ENCODE assay signal across 38 cellular contexts in genomic region chr16:84031556-84031955, GRCh38. TPM values are rescaled to one million over a fixed set of nuclear protein-coding genes. Genes with fewer than 3 reads are reported as not detected.
"Had no signal": no experiment of that assay in that cellular context is flagged by ENCODE, and none has a peak within 500 bp of the region (broad histone marks: within the 10 kb centered on the region; RNA-seq: fewer than 3 reads in every experiment).

No MANE protein-coding gene starts in this region.

- H3K4me2 ChIP-seq: KMS-11 had no signal

- H3K27me3 ChIP-seq: cardiac muscle cell had no signal

- H3K36me3 ChIP-seq: cardiac muscle cell had no signal

- DNase-seq: activated B cell treated with CpG ODN at 0.5 μM for 24 hours; activated CD4-positive, alpha-beta T cell treated with anti-CD3 and anti-CD28 coated beads, Interleukin-2, amount 10 ng/mL, durations not matched to agents 24 days and 14 days; activated CD4-positive, alpha-beta T cell treated with anti-CD3 and anti-CD28 coated beads, Interleukin-2, amount 50 U/mL, for 4 hours; activated CD8-positive, alpha-beta T cell treated with anti-CD3 and anti-CD28 coated beads for 36 hours; activated effector memory CD4-positive, alpha-beta T cell treated with anti-CD3 and anti-CD28 coated beads, Interleukin-2, amount 50 U/mL, for 16 hours; activated naive CD4-positive, alpha-beta T cell; activated naive CD4-positive, alpha-beta T cell treated with anti-CD3 and anti-CD28 coated beads, Interleukin-2, amount 50 U/mL, for 16 hours; activated naive CD8-positive, alpha-beta T cell treated with anti-CD3 and anti-CD28 coated beads for 36 hours; activated T-cell treated with anti-CD3 and anti-CD28 coated beads, Interleukin-2, amount 50 U/mL, for 1 hour; activated T-cell treated with anti-CD3 and anti-CD28 coated beads, Interleukin-2, amount 50 U/mL, for 72 hours; amniotic stem cell; aorta; MM.1S; MV-4-11; NCI-H1092; NCI-H1417; NCI-H146; NCI-H187; NCI-H2029 treated with DMSO at 0.1 percent for 48 hours; NCI-H2107; NCI-H2171; NCI-H510A; NCI-H526; NCI-H748 treated with DMSO at 0.1 percent for 48 hours; NK-92 treated with Interleukin-12 subunit alpha and Interleukin-12 subunit beta, amount 100 ng/mL, for 24 hours; OCI-M1; Right ventricle myocardium superior; SW 1271; T-helper 1 cell; T-helper 2 cell; T-helper 9 cell had no signal

- H3K9ac ChIP-seq: KMS-11 had no signal

- H3K27ac Mint-ChIP-seq: activated B cell treated with CpG ODN at 0.5 μM for 24 hours; activated CD4-positive, alpha-beta T cell treated with anti-CD3 and anti-CD28 coated beads, Interleukin-2, amount 10 ng/mL, durations not matched to agents 24 days and 14 days; activated CD8-positive, alpha-beta T cell treated with anti-CD3 and anti-CD28 coated beads for 36 hours; activated naive CD8-positive, alpha-beta T cell treated with anti-CD3 and anti-CD28 coated beads for 36 hours; activated T-cell treated with anti-CD3 and anti-CD28 coated beads, Interleukin-2, amount 50 U/mL, for 72 hours; activated T-helper 17 cell treated with anti-CD3 and anti-CD28 coated beads, Interleukin-2, amount 50 U/mL, for 72 hours had no signal

- H3K9me3 Mint-ChIP-seq: activated CD4-positive, alpha-beta T cell treated with anti-CD3 and anti-CD28 coated beads, Interleukin-2, amount 10 ng/mL, durations not matched to agents 24 days and 14 days; activated T-cell treated with anti-CD3 and anti-CD28 coated beads, Interleukin-2, amount 50 U/mL, for 72 hours; activated T-helper 17 cell treated with anti-CD3 and anti-CD28 coated beads, Interleukin-2, amount 50 U/mL, for 72 hours; central memory CD8-positive, alpha-beta T cell had no signal

- H3K4me3 Mint-ChIP-seq: activated B cell treated with CpG ODN at 0.5 μM for 24 hours; activated CD4-positive, alpha-beta T cell treated with anti-CD3 and anti-CD28 coated beads, Interleukin-2, amount 10 ng/mL, durations not matched to agents 24 days and 14 days; activated CD8-positive, alpha-beta T cell treated with anti-CD3 and anti-CD28 coated beads for 36 hours; activated naive CD8-positive, alpha-beta T cell treated with anti-CD3 and anti-CD28 coated beads for 36 hours; activated T-cell treated with anti-CD3 and anti-CD28 coated beads, Interleukin-2, amount 50 U/mL, for 72 hours; activated T-helper 17 cell treated with anti-CD3 and anti-CD28 coated beads, Interleukin-2, amount 50 U/mL, for 72 hours; central memory CD8-positive, alpha-beta T cell had no signal

- H3K27ac ChIP-seq: cardiac muscle cell, KMS-11, VCaP had no signal

- H3K4me3 ChIP-seq: cardiac muscle cell had no signal

- H3K4me1 Mint-ChIP-seq: central memory CD8-positive, alpha-beta T cell had no signal

- ATAC-seq: activated CD8-positive, alpha-beta T cell treated with anti-CD3 and anti-CD28 coated beads for 36 hours; activated T-cell treated with anti-CD3 and anti-CD28 coated beads, Interleukin-2, amount 50 U/mL, for 72 hours; activated T-helper 17 cell treated with anti-CD3 and anti-CD28 coated beads, Interleukin-2, amount 50 U/mL, for 72 hours had no signal

RNA-seq across cellular contexts. Expression of gene SLC38A8, which starts 11.0 kb away (rescaled TPM):
- total RNA-seq: activated B cell treated with CpG ODN at 0.5 μM for 24 hours; activated CD4-positive, alpha-beta T cell treated with anti-CD3 and anti-CD28 coated beads, Interleukin-2, amount 10 ng/mL, durations not matched to agents 24 days and 14 days; activated CD8-positive, alpha-beta memory T cell treated with anti-CD3 and anti-CD28 coated beads for 36 hours; activated CD8-positive, alpha-beta T cell treated with anti-CD3 and anti-CD28 coated beads for 36 hours; activated naive CD8-positive, alpha-beta T cell treated with anti-CD3 and anti-CD28 coated beads for 36 hours; activated T-cell treated with anti-CD3 and anti-CD28 coated beads, Interleukin-2, amount 50 U/mL, for 72 hours; activated T-helper 17 cell treated with anti-CD3 and anti-CD28 coated beads, Interleukin-2, amount 50 U/mL, for 72 hours; aorta; cardiac muscle cell; LHCN-M2 had no signal
- polyA plus RNA-seq: aorta, cardiac muscle cell had no signal
